1 cellular context compared by ENCODE assay signal in the genomic region with DNA sequence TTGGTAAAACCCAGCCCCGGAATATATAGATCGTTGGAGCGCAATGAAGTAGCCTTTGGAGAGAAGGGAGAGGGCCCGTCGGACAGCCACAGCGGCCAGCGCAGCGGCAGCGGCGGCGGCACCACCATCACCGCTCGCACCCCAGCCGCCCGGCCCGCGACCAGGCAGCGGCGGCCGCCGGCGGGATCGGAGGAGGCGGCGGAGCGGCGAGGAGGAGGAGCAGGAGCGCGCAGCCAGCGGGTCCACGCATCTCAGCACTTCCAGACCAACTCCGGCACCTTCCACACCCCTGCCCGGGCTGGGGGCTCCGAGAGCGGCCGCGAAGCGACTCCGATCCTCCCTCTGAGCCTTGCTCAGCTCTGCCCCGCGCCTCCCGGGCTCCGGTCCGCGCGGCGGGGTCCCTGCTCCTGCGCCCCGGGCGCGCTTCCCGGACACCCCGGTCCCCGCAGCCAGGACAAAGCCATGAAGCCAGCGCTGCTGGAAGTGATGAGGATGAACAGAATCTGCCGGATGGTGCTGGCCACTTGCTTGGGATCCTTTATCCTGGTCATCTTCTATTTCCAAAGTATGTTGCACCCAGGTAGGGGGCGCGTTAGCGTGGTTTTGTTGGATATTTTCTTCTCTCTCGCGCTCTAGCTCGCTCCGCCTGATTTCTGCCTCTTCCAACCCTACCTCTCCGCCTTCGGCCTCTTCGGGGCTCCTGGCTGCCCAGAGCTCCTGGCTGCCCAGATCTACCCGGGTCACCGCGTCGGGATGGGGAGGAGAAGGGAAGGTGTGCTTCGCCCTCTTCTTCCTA.
TF ChIP-seq lines count a peak whose summit lies in the region.

No MANE protein-coding gene starts in this region.

TF ChIP-seq in GM12878, 131 proteins besides CTCF, POLR2A, EP300 and RAD21 (continued from another document and continues in another):
- TF ChIP-seq FOS (IDR thresholded peaks at IDR 0.05; ENCODE audit: borderline replicate concordance, extremely low read depth, insufficient read length) (no peak), ETV6 (conservative IDR thresholded peaks at IDR 0.05 in 1 of 2, IDR thresholded peaks at IDR 0.05 in 1 of 2; ENCODE audit: borderline replicate concordance in 1 of 2, low read depth in 1 of 2) (0 out of 4 replicates have a peak, but pooled peaks of 1 of the 2 experiments have one; percentile 40), HCFC1 (IDR thresholded peaks at IDR 0.05; ENCODE audit: low read length) (no peak), SIN3A (IDR thresholded peaks at IDR 0.05; ENCODE audit: low read depth, low read length) (no peak), CHD4 (IDR thresholded peaks at IDR 0.05) (no peak), CREM (IDR thresholded peaks at IDR 0.05; ENCODE audit: low read depth) (no peak), SUPT20H (IDR thresholded peaks at IDR 0.05; ENCODE audit: borderline replicate concordance, control insufficient read depth, low read depth, low read length) (no peak), TCF12 (IDR thresholded peaks at IDR 0.05; ENCODE audit: low read depth, low read length) (no peak), NR2C2 (IDR thresholded peaks at IDR 0.05; ENCODE audit: borderline replicate concordance, control insufficient read depth, insufficient read length, low read depth) (no peak), KLF5 (IDR thresholded peaks at IDR 0.05; ENCODE audit: partially characterized antibody) (no peak), HDGF (IDR thresholded peaks at IDR 0.05) (no peak), NFXL1 (IDR thresholded peaks at IDR 0.05; ENCODE audit: borderline replicate concordance) (no peak), BHLHE40 (IDR thresholded peaks at IDR 0.05; ENCODE audit: borderline replicate concordance in 1 of 2, low read depth in 2 of 2, low read length in 1 of 2) (no peak; a peak in 1 of 4 replicates), NFIC (IDR thresholded peaks at IDR 0.05; ENCODE audit: low read depth, low read length) (no peak), ESRRA (IDR thresholded peaks at IDR 0.05; ENCODE audit: low read length) (no peak), POU2F2 (IDR thresholded peaks at IDR 0.05; ENCODE audit: borderline replicate concordance, low read depth, low read length) (no peak), SPI1 (IDR thresholded peaks at IDR 0.05; ENCODE audit: borderline replicate concordance, insufficient read depth, low read depth, low read length) (no peak), WRNIP1 (IDR thresholded peaks at IDR 0.05; ENCODE audit: borderline replicate concordance, low read depth, low read length) (no peak), RUNX3 (IDR thresholded peaks at IDR 0.05; ENCODE audit: low read length) (peak; percentile 64), EZH2 (IDR thresholded peaks at IDR 0.05; ENCODE audit: borderline replicate concordance, control insufficient read depth, low read depth, low read length) (no peak), ZNF24 (IDR thresholded peaks at IDR 0.05) (peak; percentile 24; the same call in 1 of the 2 replicates), LARP7 (IDR thresholded peaks at IDR 0.05) (peak; percentile 94), ZBED1 (IDR thresholded peaks at IDR 0.05; ENCODE audit: borderline replicate concordance) (no peak), CBFB (IDR thresholded peaks at IDR 0.05; ENCODE audit: low read depth) (no peak), MEF2B (IDR thresholded peaks at IDR 0.05; ENCODE audit: partially characterized antibody, poor library complexity, severe bottlenecking) (no peak), MTA3 (IDR thresholded peaks at IDR 0.05; ENCODE audit: borderline replicate concordance, low read length) (0 out of 2 replicates have a peak, but pooled peaks have one; percentile 41), MYB (IDR thresholded peaks at IDR 0.05; ENCODE audit: borderline replicate concordance, low read depth, low read length) (no peak), NBN (IDR thresholded peaks at IDR 0.05) (peak; percentile 82), TCF3 (IDR thresholded peaks at IDR 0.05; ENCODE audit: borderline replicate concordance, insufficient read depth, low read depth, low read length) (no peak)
- TF ChIP-seq, protein P1, sequence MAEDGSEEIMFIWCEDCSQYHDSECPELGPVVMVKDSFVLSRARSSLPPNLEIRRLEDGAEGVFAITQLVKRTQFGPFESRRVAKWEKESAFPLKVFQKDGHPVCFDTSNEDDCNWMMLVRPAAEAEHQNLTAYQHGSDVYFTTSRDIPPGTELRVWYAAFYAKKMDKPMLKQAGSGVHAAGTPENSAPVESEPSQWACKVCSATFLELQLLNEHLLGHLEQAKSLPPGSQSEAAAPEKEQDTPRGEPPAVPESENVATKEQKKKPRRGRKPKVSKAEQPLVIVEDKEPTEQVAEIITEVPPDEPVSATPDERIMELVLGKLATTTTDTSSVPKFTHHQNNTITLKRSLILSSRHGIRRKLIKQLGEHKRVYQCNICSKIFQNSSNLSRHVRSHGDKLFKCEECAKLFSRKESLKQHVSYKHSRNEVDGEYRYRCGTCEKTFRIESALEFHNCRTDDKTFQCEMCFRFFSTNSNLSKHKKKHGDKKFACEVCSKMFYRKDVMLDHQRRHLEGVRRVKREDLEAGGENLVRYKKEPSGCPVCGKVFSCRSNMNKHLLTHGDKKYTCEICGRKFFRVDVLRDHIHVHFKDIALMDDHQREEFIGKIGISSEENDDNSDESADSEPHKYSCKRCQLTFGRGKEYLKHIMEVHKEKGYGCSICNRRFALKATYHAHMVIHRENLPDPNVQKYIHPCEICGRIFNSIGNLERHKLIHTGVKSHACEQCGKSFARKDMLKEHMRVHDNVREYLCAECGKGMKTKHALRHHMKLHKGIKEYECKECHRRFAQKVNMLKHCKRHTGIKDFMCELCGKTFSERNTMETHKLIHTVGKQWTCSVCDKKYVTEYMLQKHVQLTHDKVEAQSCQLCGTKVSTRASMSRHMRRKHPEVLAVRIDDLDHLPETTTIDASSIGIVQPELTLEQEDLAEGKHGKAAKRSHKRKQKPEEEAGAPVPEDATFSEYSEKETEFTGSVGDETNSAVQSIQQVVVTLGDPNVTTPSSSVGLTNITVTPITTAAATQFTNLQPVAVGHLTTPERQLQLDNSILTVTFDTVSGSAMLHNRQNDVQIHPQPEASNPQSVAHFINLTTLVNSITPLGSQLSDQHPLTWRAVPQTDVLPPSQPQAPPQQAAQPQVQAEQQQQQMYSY (CRISPR knock-in tag; IDR thresholded peaks at IDR 0.05): no peak
- TF ChIP-seq, protein P2, sequence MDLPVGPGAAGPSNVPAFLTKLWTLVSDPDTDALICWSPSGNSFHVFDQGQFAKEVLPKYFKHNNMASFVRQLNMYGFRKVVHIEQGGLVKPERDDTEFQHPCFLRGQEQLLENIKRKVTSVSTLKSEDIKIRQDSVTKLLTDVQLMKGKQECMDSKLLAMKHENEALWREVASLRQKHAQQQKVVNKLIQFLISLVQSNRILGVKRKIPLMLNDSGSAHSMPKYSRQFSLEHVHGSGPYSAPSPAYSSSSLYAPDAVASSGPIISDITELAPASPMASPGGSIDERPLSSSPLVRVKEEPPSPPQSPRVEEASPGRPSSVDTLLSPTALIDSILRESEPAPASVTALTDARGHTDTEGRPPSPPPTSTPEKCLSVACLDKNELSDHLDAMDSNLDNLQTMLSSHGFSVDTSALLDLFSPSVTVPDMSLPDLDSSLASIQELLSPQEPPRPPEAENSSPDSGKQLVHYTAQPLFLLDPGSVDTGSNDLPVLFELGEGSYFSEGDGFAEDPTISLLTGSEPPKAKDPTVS (IDR thresholded peaks at IDR 0.05; ENCODE audit: low read depth, low read length): no peak
- TF ChIP-seq, protein P3, sequence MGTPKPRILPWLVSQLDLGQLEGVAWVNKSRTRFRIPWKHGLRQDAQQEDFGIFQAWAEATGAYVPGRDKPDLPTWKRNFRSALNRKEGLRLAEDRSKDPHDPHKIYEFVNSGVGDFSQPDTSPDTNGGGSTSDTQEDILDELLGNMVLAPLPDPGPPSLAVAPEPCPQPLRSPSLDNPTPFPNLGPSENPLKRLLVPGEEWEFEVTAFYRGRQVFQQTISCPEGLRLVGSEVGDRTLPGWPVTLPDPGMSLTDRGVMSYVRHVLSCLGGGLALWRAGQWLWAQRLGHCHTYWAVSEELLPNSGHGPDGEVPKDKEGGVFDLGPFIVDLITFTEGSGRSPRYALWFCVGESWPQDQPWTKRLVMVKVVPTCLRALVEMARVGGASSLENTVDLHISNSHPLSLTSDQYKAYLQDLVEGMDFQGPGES (IDR thresholded peaks at IDR 0.05): no peak
- TF ChIP-seq, protein P4, sequence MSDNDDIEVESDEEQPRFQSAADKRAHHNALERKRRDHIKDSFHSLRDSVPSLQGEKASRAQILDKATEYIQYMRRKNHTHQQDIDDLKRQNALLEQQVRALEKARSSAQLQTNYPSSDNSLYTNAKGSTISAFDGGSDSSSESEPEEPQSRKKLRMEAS (IDR thresholded peaks at IDR 0.05; ENCODE audit: low read depth, low read length): no peak
- TF ChIP-seq, protein P5, sequence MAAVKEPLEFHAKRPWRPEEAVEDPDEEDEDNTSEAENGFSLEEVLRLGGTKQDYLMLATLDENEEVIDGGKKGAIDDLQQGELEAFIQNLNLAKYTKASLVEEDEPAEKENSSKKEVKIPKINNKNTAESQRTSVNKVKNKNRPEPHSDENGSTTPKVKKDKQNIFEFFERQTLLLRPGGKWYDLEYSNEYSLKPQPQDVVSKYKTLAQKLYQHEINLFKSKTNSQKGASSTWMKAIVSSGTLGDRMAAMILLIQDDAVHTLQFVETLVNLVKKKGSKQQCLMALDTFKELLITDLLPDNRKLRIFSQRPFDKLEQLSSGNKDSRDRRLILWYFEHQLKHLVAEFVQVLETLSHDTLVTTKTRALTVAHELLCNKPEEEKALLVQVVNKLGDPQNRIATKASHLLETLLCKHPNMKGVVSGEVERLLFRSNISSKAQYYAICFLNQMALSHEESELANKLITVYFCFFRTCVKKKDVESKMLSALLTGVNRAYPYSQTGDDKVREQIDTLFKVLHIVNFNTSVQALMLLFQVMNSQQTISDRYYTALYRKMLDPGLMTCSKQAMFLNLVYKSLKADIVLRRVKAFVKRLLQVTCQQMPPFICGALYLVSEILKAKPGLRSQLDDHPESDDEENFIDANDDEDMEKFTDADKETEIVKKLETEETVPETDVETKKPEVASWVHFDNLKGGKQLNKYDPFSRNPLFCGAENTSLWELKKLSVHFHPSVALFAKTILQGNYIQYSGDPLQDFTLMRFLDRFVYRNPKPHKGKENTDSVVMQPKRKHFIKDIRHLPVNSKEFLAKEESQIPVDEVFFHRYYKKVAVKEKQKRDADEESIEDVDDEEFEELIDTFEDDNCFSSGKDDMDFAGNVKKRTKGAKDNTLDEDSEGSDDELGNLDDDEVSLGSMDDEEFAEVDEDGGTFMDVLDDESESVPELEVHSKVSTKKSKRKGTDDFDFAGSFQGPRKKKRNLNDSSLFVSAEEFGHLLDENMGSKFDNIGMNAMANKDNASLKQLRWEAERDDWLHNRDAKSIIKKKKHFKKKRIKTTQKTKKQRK (IDR thresholded peaks at IDR 0.05; ENCODE audit: low read depth, low read length): no peak
- TF ChIP-seq, protein P6, sequence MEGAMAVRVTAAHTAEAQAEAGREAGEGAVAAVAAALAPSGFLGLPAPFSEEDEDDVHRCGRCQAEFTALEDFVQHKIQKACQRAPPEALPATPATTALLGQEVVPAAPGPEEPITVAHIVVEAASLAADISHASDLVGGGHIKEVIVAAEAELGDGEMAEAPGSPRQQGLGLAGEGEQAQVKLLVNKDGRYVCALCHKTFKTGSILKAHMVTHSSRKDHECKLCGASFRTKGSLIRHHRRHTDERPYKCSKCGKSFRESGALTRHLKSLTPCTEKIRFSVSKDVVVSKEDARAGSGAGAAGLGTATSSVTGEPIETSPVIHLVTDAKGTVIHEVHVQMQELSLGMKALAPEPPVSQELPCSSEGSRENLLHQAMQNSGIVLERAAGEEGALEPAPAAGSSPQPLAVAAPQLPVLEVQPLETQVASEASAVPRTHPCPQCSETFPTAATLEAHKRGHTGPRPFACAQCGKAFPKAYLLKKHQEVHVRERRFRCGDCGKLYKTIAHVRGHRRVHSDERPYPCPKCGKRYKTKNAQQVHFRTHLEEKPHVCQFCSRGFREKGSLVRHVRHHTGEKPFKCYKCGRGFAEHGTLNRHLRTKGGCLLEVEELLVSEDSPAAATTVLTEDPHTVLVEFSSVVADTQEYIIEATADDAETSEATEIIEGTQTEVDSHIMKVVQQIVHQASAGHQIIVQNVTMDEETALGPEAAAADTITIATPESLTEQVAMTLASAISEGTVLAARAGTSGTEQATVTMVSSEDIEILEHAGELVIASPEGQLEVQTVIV (IDR thresholded peaks at IDR 0.05; ENCODE audit: borderline replicate concordance, partially characterized antibody): no peak
- TF ChIP-seq, protein P7, sequence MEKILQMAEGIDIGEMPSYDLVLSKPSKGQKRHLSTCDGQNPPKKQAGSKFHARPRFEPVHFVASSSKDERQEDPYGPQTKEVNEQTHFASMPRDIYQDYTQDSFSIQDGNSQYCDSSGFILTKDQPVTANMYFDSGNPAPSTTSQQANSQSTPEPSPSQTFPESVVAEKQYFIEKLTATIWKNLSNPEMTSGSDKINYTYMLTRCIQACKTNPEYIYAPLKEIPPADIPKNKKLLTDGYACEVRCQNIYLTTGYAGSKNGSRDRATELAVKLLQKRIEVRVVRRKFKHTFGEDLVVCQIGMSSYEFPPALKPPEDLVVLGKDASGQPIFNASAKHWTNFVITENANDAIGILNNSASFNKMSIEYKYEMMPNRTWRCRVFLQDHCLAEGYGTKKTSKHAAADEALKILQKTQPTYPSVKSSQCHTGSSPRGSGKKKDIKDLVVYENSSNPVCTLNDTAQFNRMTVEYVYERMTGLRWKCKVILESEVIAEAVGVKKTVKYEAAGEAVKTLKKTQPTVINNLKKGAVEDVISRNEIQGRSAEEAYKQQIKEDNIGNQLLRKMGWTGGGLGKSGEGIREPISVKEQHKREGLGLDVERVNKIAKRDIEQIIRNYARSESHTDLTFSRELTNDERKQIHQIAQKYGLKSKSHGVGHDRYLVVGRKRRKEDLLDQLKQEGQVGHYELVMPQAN (conservative IDR thresholded peaks at IDR 0.05): peak; percentile 70
- TF ChIP-seq, protein P8, sequence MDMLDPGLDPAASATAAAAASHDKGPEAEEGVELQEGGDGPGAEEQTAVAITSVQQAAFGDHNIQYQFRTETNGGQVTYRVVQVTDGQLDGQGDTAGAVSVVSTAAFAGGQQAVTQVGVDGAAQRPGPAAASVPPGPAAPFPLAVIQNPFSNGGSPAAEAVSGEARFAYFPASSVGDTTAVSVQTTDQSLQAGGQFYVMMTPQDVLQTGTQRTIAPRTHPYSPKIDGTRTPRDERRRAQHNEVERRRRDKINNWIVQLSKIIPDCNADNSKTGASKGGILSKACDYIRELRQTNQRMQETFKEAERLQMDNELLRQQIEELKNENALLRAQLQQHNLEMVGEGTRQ (IDR thresholded peaks at IDR 0.05; ENCODE audit: borderline replicate concordance, low read depth, low read length): no peak
- TF ChIP-seq, protein P9, sequence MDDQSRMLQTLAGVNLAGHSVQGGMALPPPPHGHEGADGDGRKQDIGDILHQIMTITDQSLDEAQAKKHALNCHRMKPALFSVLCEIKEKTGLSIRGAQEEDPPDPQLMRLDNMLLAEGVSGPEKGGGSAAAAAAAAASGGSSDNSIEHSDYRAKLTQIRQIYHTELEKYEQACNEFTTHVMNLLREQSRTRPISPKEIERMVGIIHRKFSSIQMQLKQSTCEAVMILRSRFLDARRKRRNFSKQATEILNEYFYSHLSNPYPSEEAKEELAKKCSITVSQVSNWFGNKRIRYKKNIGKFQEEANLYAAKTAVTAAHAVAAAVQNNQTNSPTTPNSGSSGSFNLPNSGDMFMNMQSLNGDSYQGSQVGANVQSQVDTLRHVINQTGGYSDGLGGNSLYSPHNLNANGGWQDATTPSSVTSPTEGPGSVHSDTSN (IDR thresholded peaks at IDR 0.05; ENCODE audit: insufficient replicate concordance, low read depth, low read length): no peak
- TF ChIP-seq, protein P10, sequence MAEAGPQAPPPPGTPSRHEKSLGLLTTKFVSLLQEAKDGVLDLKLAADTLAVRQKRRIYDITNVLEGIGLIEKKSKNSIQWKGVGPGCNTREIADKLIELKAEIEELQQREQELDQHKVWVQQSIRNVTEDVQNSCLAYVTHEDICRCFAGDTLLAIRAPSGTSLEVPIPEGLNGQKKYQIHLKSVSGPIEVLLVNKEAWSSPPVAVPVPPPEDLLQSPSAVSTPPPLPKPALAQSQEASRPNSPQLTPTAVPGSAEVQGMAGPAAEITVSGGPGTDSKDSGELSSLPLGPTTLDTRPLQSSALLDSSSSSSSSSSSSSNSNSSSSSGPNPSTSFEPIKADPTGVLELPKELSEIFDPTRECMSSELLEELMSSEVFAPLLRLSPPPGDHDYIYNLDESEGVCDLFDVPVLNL (IDR thresholded peaks at IDR 0.05; ENCODE audit: low read depth, low read length): no peak
